ENCODE assay signal across 17 cellular contexts in the genomic region with DNA sequence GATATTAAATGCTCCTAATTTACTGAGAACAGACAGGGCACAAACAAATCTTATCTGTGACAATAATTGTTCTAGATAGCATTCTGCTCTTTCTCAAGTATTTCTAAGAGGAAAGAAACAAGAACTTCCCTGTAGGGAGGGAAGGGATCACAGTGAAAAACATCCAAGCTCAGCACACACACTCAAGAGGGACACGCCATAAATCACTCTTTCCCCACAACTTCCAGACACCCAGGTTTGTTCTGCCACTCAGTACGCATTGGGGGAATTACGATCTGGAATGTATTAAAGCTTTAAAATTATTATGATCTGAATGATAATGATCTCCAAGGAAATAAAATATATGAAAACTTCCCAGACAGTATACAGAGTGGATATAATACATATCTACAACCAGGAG.
"Had no signal": no experiment of that assay in that cellular context is flagged by ENCODE, and none has a peak within 500 bp of the region (broad histone marks: within the 10 kb centered on the region; RNA-seq: fewer than 3 reads in every experiment).

No MANE protein-coding gene starts in this region.

- H3K4me3 ChIP-seq: K562, SJSA1, SK-N-MC had no signal

- H3K9me3 ChIP-seq: SJSA1 had no signal

- ATAC-seq: K562 had no signal

- H3K9ac ChIP-seq: KMS-11 had no signal

- H3K27ac ChIP-seq: KMS-11, SJSA1, SK-N-MC had no signal

- H3K4me2 ChIP-seq: KMS-11 had no signal

- H3K4me1 ChIP-seq: SJSA1 had no signal

- DNase-seq: Kasumi-1, MM.1S, NCI-H1092 treated with DMSO at 0.1 percent for 48 hours, NCI-H187 treated with DMSO at 0.1 percent for 48 hours, NCI-H2029 treated with DMSO at 0.1 percent for 48 hours, NCI-H2171, NCI-H226, NCI-H446, NCI-H510A, Right ventricle myocardium superior, RPMI8226, SIG-M5, T-helper 1 cell had no signal

- H3K27me3 ChIP-seq: SJSA1 had no signal

- H3K36me3 ChIP-seq: SJSA1 had no signal
